Comparison of ENCODE assay signal across 1 cellular context in the genomic region with DNA sequence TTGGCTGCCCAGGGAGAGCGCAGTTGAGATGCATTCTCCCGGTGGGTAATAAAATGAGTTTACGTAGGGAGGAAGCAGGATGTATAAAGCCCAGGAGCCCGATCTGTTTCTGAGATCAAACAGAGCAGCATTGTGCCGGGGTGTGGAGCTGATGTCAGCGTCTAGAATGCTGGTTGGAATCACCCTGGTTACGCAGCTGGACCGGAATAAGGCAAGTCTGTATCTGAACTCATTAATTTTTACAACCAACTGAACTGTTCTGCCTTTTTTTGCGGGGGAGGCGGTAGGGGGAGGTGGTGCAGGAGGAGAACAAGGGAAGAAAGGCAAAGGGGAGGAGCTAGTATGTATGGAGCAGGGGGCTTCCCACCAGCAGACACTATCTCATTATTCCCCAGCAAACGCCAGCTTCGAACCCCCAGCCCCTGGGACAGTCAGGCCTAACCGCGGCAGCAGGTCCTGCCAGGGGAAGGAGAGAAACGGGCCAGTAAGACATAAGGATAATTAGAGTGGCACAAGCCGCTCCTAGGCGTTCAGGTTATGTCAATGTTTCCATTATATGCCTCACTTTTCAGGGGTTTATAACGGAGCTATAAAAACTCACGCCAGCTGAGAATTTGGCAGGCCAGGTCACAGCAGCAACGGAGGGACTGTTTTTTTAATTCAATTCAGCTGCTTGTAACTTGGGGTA.
TF ChIP-seq lines count a peak whose summit lies in the region.

No MANE protein-coding gene starts in this region.

TF ChIP-seq in HEK293, 187 proteins besides CTCF, POLR2A, EP300 and RAD21 (continued from another document):
- TF ChIP-seq, protein P1, sequence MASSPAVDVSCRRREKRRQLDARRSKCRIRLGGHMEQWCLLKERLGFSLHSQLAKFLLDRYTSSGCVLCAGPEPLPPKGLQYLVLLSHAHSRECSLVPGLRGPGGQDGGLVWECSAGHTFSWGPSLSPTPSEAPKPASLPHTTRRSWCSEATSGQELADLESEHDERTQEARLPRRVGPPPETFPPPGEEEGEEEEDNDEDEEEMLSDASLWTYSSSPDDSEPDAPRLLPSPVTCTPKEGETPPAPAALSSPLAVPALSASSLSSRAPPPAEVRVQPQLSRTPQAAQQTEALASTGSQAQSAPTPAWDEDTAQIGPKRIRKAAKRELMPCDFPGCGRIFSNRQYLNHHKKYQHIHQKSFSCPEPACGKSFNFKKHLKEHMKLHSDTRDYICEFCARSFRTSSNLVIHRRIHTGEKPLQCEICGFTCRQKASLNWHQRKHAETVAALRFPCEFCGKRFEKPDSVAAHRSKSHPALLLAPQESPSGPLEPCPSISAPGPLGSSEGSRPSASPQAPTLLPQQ (tag by site-specific recombination; IDR thresholded peaks at IDR 0.05), result no peak
- TF ChIP-seq ZNF701 (tag by site-specific recombination; IDR thresholded peaks at IDR 0.05), result no peak
- TF ChIP-seq, protein P2, sequence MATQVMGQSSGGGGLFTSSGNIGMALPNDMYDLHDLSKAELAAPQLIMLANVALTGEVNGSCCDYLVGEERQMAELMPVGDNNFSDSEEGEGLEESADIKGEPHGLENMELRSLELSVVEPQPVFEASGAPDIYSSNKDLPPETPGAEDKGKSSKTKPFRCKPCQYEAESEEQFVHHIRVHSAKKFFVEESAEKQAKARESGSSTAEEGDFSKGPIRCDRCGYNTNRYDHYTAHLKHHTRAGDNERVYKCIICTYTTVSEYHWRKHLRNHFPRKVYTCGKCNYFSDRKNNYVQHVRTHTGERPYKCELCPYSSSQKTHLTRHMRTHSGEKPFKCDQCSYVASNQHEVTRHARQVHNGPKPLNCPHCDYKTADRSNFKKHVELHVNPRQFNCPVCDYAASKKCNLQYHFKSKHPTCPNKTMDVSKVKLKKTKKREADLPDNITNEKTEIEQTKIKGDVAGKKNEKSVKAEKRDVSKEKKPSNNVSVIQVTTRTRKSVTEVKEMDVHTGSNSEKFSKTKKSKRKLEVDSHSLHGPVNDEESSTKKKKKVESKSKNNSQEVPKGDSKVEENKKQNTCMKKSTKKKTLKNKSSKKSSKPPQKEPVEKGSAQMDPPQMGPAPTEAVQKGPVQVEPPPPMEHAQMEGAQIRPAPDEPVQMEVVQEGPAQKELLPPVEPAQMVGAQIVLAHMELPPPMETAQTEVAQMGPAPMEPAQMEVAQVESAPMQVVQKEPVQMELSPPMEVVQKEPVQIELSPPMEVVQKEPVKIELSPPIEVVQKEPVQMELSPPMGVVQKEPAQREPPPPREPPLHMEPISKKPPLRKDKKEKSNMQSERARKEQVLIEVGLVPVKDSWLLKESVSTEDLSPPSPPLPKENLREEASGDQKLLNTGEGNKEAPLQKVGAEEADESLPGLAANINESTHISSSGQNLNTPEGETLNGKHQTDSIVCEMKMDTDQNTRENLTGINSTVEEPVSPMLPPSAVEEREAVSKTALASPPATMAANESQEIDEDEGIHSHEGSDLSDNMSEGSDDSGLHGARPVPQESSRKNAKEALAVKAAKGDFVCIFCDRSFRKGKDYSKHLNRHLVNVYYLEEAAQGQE (tag by site-specific recombination; IDR thresholded peaks at IDR 0.05), result no peak
- TF ChIP-seq ZNF792 (tag by site-specific recombination; IDR thresholded peaks at IDR 0.05), result no peak
- TF ChIP-seq ZNF555 (tag by site-specific recombination; conservative IDR thresholded peaks at IDR 0.05), result no peak
- no peak for TF ChIP-seq OVOL3 (tag by site-specific recombination; IDR thresholded peaks at IDR 0.05)
